ENCODE assay signal across 13 cellular contexts in genomic region chr20:56689318-56689717, GRCh38.
A peak's percentile ranks its signal among the peaks of the same experiment; 100 is the strongest.
DNase-seq lines count a peak whose midpoint lies in the region; ATAC-seq and TF ChIP-seq lines count a peak whose summit lies in the region.
"Had no signal": no experiment of that assay in that cellular context is flagged by ENCODE, and none has a peak within 500 bp of the region (broad histone marks: within the 10 kb centered on the region; RNA-seq: fewer than 3 reads in every experiment).

No MANE protein-coding gene starts in this region.

- peaks cover 24% of the 10 kb centered on the region for H3K4me1 ChIP-seq in adipocyte (ENCODE audit: control insufficient read depth, insufficient read depth, low read length)
- H3K4me1 ChIP-seq in foreskin keratinocyte: peaks cover 18% of the 10 kb centered on the region
- H3K4me1 ChIP-seq in upper lobe of right lung: no peaks in the 10 kb centered on the region

- ATAC-seq in foreskin keratinocyte: peak; percentile 67
- ATAC-seq in upper lobe of right lung: peak; percentile 54
- no peak for ATAC-seq in HG03108 (IDR thresholded peaks at IDR 0.05; ENCODE audit: unreplicated experiment)

- no peaks in the 10 kb centered on the region for H3K36me3 ChIP-seq in adipocyte (ENCODE audit: control insufficient read depth, insufficient read depth, low read length, severe bottlenecking)
- H3K36me3 ChIP-seq in upper lobe of right lung: no peaks in the 10 kb centered on the region
- H3K36me3 ChIP-seq: thoracic aorta had no signal

- H3K27me3 ChIP-seq in adipocyte (replicated peaks; ENCODE audit: control insufficient read depth, insufficient read depth, low read length): peaks cover 14% of the 10 kb centered on the region
- no peaks in the 10 kb centered on the region for H3K27me3 ChIP-seq in foreskin keratinocyte
- no peaks in the 10 kb centered on the region for H3K27me3 ChIP-seq in upper lobe of right lung

- H3K4me3 ChIP-seq in adipocyte (ENCODE audit: low read length) (no peak overlapping the region), upper lobe of right lung (no peak overlapping the region)
- H3K4me3 ChIP-seq: thoracic aorta had no signal

- intact Hi-C loops in upper lobe of right lung (cut with DNase I): no loop called here

- H3K9me3 ChIP-seq in adipocyte (ENCODE audit: control insufficient read depth, low read length) (peaks cover 12% of the 10 kb centered on the region), upper lobe of right lung (no peaks in the 10 kb centered on the region)
- H3K9me3 ChIP-seq: thoracic aorta had no signal

- H3K27ac ChIP-seq in foreskin keratinocyte: no peak overlapping the region
- H3K27ac ChIP-seq in upper lobe of right lung: no peak overlapping the region
- H3K27ac ChIP-seq: thoracic aorta, VCaP had no signal

- DNase-seq in H4 (ENCODE audit: low spot score) (peak; percentile 50), adipocyte (ENCODE audit: low read depth) (peak; percentile 63), foreskin keratinocyte (peak; percentile 57 to 73), upper lobe of right lung (no peak), AML-193 (lab: John Stamatoyannopoulos, UW) (no peak), LoVo (ENCODE audit: low spot score) (no peak)
- DNase-seq: activated CD8-positive, alpha-beta memory T cell treated with anti-CD3 and anti-CD28 coated beads, Interleukin-2, amount 50 U/mL, for 48 hours; amniotic stem cell; NCI-H510A treated with DMSO at 0.1 percent for 48 hours; SHP77 had no signal

- H3K9ac ChIP-seq in adipocyte (ENCODE audit: low read length): peak overlapping the region; percentile 29

- no peak for TF ChIP-seq CTCF in foreskin keratinocyte (conservative IDR thresholded peaks at IDR 0.05)
- TF ChIP-seq CTCF in upper lobe of right lung (IDR thresholded peaks at IDR 0.05): no peak

Comparison
In these comparisons a context has a peak if more than half of its experiments do, and no peak if none do; other contexts are left out.
1. DNase-seq: peak in H4 (single experiment), adipocyte (single experiment) and foreskin keratinocyte (2 of 2); none in upper lobe of right lung (single experiment), AML-193 (0 of 2) and LoVo (single experiment).